Comparison of ENCODE assay signal across 18 cellular contexts in the genomic region with DNA sequence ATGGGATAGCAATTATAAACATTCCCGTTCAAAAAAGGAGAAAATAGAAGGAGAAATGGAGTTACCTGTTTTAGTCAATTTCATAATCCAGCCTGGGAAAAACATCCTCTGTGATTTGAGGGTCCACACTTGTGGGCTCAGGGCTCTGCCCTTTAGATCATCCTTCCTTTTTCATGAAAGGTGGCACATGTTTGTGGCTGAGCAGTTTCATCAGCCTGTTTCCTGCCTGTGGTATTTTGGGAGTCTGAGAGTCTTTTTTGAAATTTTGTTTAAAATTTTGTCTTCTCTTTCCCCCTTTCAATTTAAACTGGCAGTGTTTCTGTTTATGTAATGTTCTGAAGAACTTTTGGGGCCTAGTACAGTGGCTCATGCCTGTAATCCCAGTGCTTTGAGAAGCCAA.
DNase-seq lines count a peak whose midpoint lies in the region; ATAC-seq and TF ChIP-seq lines count a peak whose summit lies in the region.
"Had no signal": no experiment of that assay in that cellular context is flagged by ENCODE, and none has a peak within 500 bp of the region (broad histone marks: within the 10 kb centered on the region; RNA-seq: fewer than 3 reads in every experiment).

No MANE protein-coding gene starts in this region.

- peaks cover 26% of the 10 kb centered on the region for H3K4me1 Mint-ChIP-seq in activated naive CD4-positive, alpha-beta T cell treated with anti-CD3 and anti-CD28 coated beads, Interleukin-2, amount 50 U/mL, for 24 hours
- peaks cover 18% of the 10 kb centered on the region for H3K4me1 Mint-ChIP-seq in activated B cell treated with CpG ODN at 0.5 μM for 24 hours

- peaks cover 11% of the 10 kb centered on the region for H3K36me3 Mint-ChIP-seq in activated naive CD4-positive, alpha-beta T cell treated with anti-CD3 and anti-CD28 coated beads, Interleukin-2, amount 50 U/mL, for 24 hours
- peaks cover 7% of the 10 kb centered on the region for H3K36me3 Mint-ChIP-seq in activated B cell treated with CpG ODN at 0.5 μM for 24 hours (ENCODE audit: low read depth)

- no peak overlapping the region for H3K4me3 ChIP-seq in Loucy (ENCODE audit: low read length, poor library complexity, severe bottlenecking)
- H3K4me3 ChIP-seq: cardiac muscle cell, hepatocyte, thoracic aorta had no signal

- no peaks in the 10 kb centered on the region for H3K27me3 ChIP-seq in Loucy (ENCODE audit: insufficient read depth, low read length, poor library complexity, severe bottlenecking)
- H3K27me3 ChIP-seq: cardiac muscle cell, hepatocyte had no signal

- no peaks in the 10 kb centered on the region for H3K9me2 ChIP-seq in Loucy (replicated peaks; ENCODE audit: low read depth, low read length)

- POLR2A ChIA-PET in activated B cell treated with CpG ODN at 0.5 μM for 24 hours (lab: Charles Lee): no interaction called here

- H3F3A ChIP-seq in Loucy (ENCODE audit: low read depth): no peaks in the 10 kb centered on the region

- H3K27ac Mint-ChIP-seq in activated naive CD4-positive, alpha-beta T cell treated with anti-CD3 and anti-CD28 coated beads, Interleukin-2, amount 50 U/mL, for 24 hours: peak overlapping the region; percentile 25
- H3K27ac Mint-ChIP-seq in activated B cell treated with CpG ODN at 0.5 μM for 24 hours: peak overlapping the region; percentile 62
- H3K27ac Mint-ChIP-seq: HFFc6; T-helper 1 cell treated with Interleukin-12 subunit alpha and Interleukin-12 subunit beta and Interleukin-4 antibody, amounts not matched to agents 30 μg/mL and 1 μg/mL, for 36 hours had no signal

- DNase-seq in activated naive CD4-positive, alpha-beta T cell (lab: John Stamatoyannopoulos, UW): no peak
- DNase-seq in activated B cell treated with CpG ODN at 0.5 μM for 24 hours (no peak), NK-92 (lab: John Stamatoyannopoulos, UW; ENCODE audit: unreplicated experiment) (no peak)
- DNase-seq: activated CD4-positive, alpha-beta memory T cell treated with anti-CD3 and anti-CD28 coated beads, Interleukin-2, amount 10 ng/mL, durations not matched to agents 7 days and 5 days; amygdala; dermis blood vessel endothelial cell; HFFc6; NCI-H146; nucleus accumbens had no signal

- no peaks in the 10 kb centered on the region for H3K36me3 ChIP-seq in Loucy (ENCODE audit: insufficient read depth, low read length)
- H3K36me3 ChIP-seq: cardiac muscle cell, thoracic aorta had no signal

- no peak overlapping the region for H2AFZ ChIP-seq in Loucy (ENCODE audit: low read length)
- H2AFZ ChIP-seq: hepatocyte had no signal

- H3K27me3 Mint-ChIP-seq in activated naive CD4-positive, alpha-beta T cell treated with anti-CD3 and anti-CD28 coated beads, Interleukin-2, amount 50 U/mL, for 24 hours: no peaks in the 10 kb centered on the region
- H3K27me3 Mint-ChIP-seq in activated B cell treated with CpG ODN at 0.5 μM for 24 hours: no peaks in the 10 kb centered on the region
- H3K27me3 Mint-ChIP-seq: activated CD4-positive, alpha-beta memory T cell treated with anti-CD3 and anti-CD28 coated beads, Interleukin-2, amount 10 ng/mL, durations not matched to agents 7 days and 5 days had no signal

- H3K4me3 Mint-ChIP-seq in activated naive CD4-positive, alpha-beta T cell treated with anti-CD3 and anti-CD28 coated beads, Interleukin-2, amount 50 U/mL, for 24 hours: no peak overlapping the region
- no peak overlapping the region for H3K4me3 Mint-ChIP-seq in activated B cell treated with CpG ODN at 0.5 μM for 24 hours
- H3K4me3 Mint-ChIP-seq: activated CD4-positive, alpha-beta memory T cell treated with anti-CD3 and anti-CD28 coated beads, Interleukin-2, amount 10 ng/mL, durations not matched to agents 7 days and 5 days; HFFc6; T-helper 1 cell treated with Interleukin-12 subunit alpha and Interleukin-12 subunit beta and Interleukin-4 antibody, amounts not matched to agents 30 μg/mL and 1 μg/mL, for 36 hours had no signal

- CTCF ChIA-PET in activated B cell treated with CpG ODN at 0.5 μM for 24 hours (lab: Charles Lee): no interaction called here

- no peaks in the 10 kb centered on the region for H4K20me1 ChIP-seq in Loucy (ENCODE audit: insufficient read depth, low read length, poor library complexity, severe bottlenecking)

- TF ChIP-seq CTCF in Loucy (conservative IDR thresholded peaks at IDR 0.05; ENCODE audit: low read length): no peak
- no peak for TF ChIP-seq CTCF in activated B cell treated with CpG ODN at 0.5 μM for 24 hours (IDR thresholded peaks at IDR 0.05)

- intact Hi-C loops in activated B cell treated with CpG ODN at 0.5 μM for 24 hours (cut with micrococcal nuclease): no loop called here

- peak overlapping the region; percentile 30 for H3K4me2 ChIP-seq in Loucy (ENCODE audit: low read depth, low read length, poor library complexity, severe bottlenecking)
- H3K4me2 ChIP-seq: hepatocyte had no signal

- H3K4me1 ChIP-seq in Loucy (ENCODE audit: insufficient read depth, low read length, poor library complexity, severe bottlenecking): peaks cover 22% of the 10 kb centered on the region

- H3K9me3 ChIP-seq in Loucy (ENCODE audit: insufficient read depth, low read depth, low read length): no peaks in the 10 kb centered on the region
- H3K9me3 ChIP-seq: thoracic aorta had no signal

- no peak for ATAC-seq in activated B cell treated with CpG ODN at 0.5 μM for 24 hours (ENCODE audit: low read depth)
- no peak for ATAC-seq in HG03469 (IDR thresholded peaks at IDR 0.05; ENCODE audit: unreplicated experiment)
- no peak for ATAC-seq in GM21786 (IDR thresholded peaks at IDR 0.05; ENCODE audit: unreplicated experiment)
- ATAC-seq: Right ventricle myocardium inferior had no signal

- no peaks in the 10 kb centered on the region for H3K79me2 ChIP-seq in Loucy (ENCODE audit: insufficient read depth, low read length)
- H3K79me2 ChIP-seq: hepatocyte had no signal

- H3K9ac ChIP-seq in Loucy (ENCODE audit: low read depth, low read length, poor library complexity, severe bottlenecking): no peak overlapping the region

- H3K9me3 Mint-ChIP-seq in activated naive CD4-positive, alpha-beta T cell treated with anti-CD3 and anti-CD28 coated beads, Interleukin-2, amount 50 U/mL, for 24 hours: peaks cover 4% of the 10 kb centered on the region
- peaks cover 1% of the 10 kb centered on the region for H3K9me3 Mint-ChIP-seq in activated B cell treated with CpG ODN at 0.5 μM for 24 hours
- H3K9me3 Mint-ChIP-seq: activated CD4-positive, alpha-beta memory T cell treated with anti-CD3 and anti-CD28 coated beads, Interleukin-2, amount 10 ng/mL, durations not matched to agents 7 days and 5 days; HFFc6; T-helper 1 cell treated with Interleukin-12 subunit alpha and Interleukin-12 subunit beta and Interleukin-4 antibody, amounts not matched to agents 30 μg/mL and 1 μg/mL, for 36 hours had no signal
